ENCODE assay signal across 11 cellular contexts in genomic region chr5:32600057-32600622, GRCh38. TPM values are rescaled to one million over a fixed set of nuclear protein-coding genes. Genes with fewer than 3 reads are reported as not detected.
DNase-seq lines count a peak whose midpoint lies in the region; ATAC-seq and TF ChIP-seq lines count a peak whose summit lies in the region.
"Had no signal": no experiment of that assay in that cellular context is flagged by ENCODE, and none has a peak within 500 bp of the region (broad histone marks: within the 10 kb centered on the region; RNA-seq: fewer than 3 reads in every experiment).

No MANE protein-coding gene starts in this region.

- peak; percentile 97 for DNase-seq in HS-5 (ENCODE audit: low read depth)
- peak; percentile 93 for DNase-seq in astrocyte of the hippocampus (ENCODE audit: low read depth, low spot score)
- no peak for DNase-seq in left ventricle myocardium inferior
- no peak for DNase-seq in transverse colon
- DNase-seq in T-helper 2 cell treated with Interferon-gamma antibody and Interleukin-4, amounts not matched to agents 5 μg/mL and 100 μg/mL, for 36 hours (ENCODE audit: low spot score) = no peak
- DNase-seq: activated CD4-positive, alpha-beta T cell treated with anti-CD3 and anti-CD28 coated beads, Interleukin-2, amount 50 U/mL, for 1 hour; NCI-H1436 treated with DMSO at 0.1 percent for 48 hours; posterior cingulate gyrus had no signal

- 35 to 62% methylated on average over 4 of the region's 4 CpGs for WGBS in transverse colon (ENCODE audit: low coverage in 1 of 2), 2 donors

- peaks cover 40% of the 10 kb centered on the region for H3K4me1 Mint-ChIP-seq in T-helper 2 cell treated with Interferon-gamma antibody and Interleukin-4, amounts not matched to agents 5 μg/mL and 100 μg/mL, for 36 hours (ENCODE audit: low read depth)

- no peaks in the 10 kb centered on the region for H3K27me3 Mint-ChIP-seq in T-helper 2 cell treated with Interferon-gamma antibody and Interleukin-4, amounts not matched to agents 5 μg/mL and 100 μg/mL, for 36 hours (ENCODE audit: low read depth)
- H3K27me3 Mint-ChIP-seq: brain had no signal

- H3K27ac ChIP-seq in left ventricle myocardium inferior (replicated peaks) = peak overlapping the region; percentile 57
- peak overlapping the region in 3 of 4 donors; percentile 10 to 50 (median 26) for H3K27ac ChIP-seq in transverse colon

- peaks cover 64% of the 10 kb centered on the region for H3K4me1 ChIP-seq in left ventricle myocardium inferior
- H3K4me1 ChIP-seq in transverse colon = peaks cover 6 to 64% (median 14%) of the 10 kb centered on the region in 4 donors

- no peak overlapping the region for H3K27ac Mint-ChIP-seq in T-helper 2 cell treated with Interferon-gamma antibody and Interleukin-4, amounts not matched to agents 5 μg/mL and 100 μg/mL, for 36 hours

- TF ChIP-seq CTCF in left ventricle myocardium inferior (IDR thresholded peaks at IDR 0.05; ENCODE audit: borderline replicate concordance) (no peak), transverse colon (IDR thresholded peaks at IDR 0.05) (no peak)

- no peak for TF ChIP-seq POLR2A in transverse colon (IDR thresholded peaks at IDR 0.05)

- in situ Hi-C loops in transverse colon (cut with MboI; ENCODE audit: low pct_ligation_motif_present in 1 of 4, low pct_unique_long_range_greater_than_20kb in 1 of 4, low sequenced_read_pairs in 3 of 4) = loop anchor here in 1 of 4 donors (25.0 kb wide), 1 partner anchor 363 kb away; no protein-coding TSS in a partner anchor

- H3K36me3 Mint-ChIP-seq in T-helper 2 cell treated with Interferon-gamma antibody and Interleukin-4, amounts not matched to agents 5 μg/mL and 100 μg/mL, for 36 hours (ENCODE audit: low read depth) = peaks cover 78% of the 10 kb centered on the region

- no peak overlapping the region for H3K4me3 Mint-ChIP-seq in T-helper 2 cell treated with Interferon-gamma antibody and Interleukin-4, amounts not matched to agents 5 μg/mL and 100 μg/mL, for 36 hours

- intact Hi-C loops in left ventricle myocardium inferior (cut with micrococcal nuclease) (no loop called here), transverse colon (cut with DNase I; ENCODE audit: low total_unique reads) (no loop called here)

- H3K9me3 Mint-ChIP-seq in T-helper 2 cell treated with Interferon-gamma antibody and Interleukin-4, amounts not matched to agents 5 μg/mL and 100 μg/mL, for 36 hours = no peaks in the 10 kb centered on the region
- H3K9me3 Mint-ChIP-seq: brain had no signal

- no peak for ATAC-seq in GM18870 (IDR thresholded peaks at IDR 0.05; ENCODE audit: unreplicated experiment)
- no peak for ATAC-seq in GM21723 (IDR thresholded peaks at IDR 0.05; ENCODE audit: unreplicated experiment)

- H3K36me3 ChIP-seq in left ventricle myocardium inferior (peaks cover 57% of the 10 kb centered on the region), transverse colon (peaks cover 0 to 19% (median 7%) of the 10 kb centered on the region in 4 donors)

- no peaks in the 10 kb centered on the region for H3K9me3 ChIP-seq in left ventricle myocardium inferior (replicated peaks)
- H3K9me3 ChIP-seq in transverse colon = no peaks in the 10 kb centered on the region

- no peak for TF ChIP-seq EP300 in transverse colon (IDR thresholded peaks at IDR 0.05; ENCODE audit: low read depth)

- H3K27me3 ChIP-seq in left ventricle myocardium inferior (ENCODE audit: low read depth) (no peaks in the 10 kb centered on the region), transverse colon (no peaks in the 10 kb centered on the region)

- H3K4me3 ChIP-seq in left ventricle myocardium inferior = no peak overlapping the region
- H3K4me3 ChIP-seq in transverse colon = no peak overlapping the region

RNA-seq across cellular contexts. Expression of gene SUB1, which starts 14.8 kb away (rescaled TPM):
- 222 TPM for total RNA-seq in left ventricle myocardium inferior
- 100 to 1,000 TPM in 1 of 4 donors, 10 to 100 TPM in 3; 30.3 to 126 (median 78.8) TPM for total RNA-seq in transverse colon

Comparison
In these comparisons a context has a peak if more than half of its experiments do, and no peak if none do; other contexts are left out.
1. DNase-seq: peak in HS-5 (single experiment) and astrocyte of the hippocampus (single experiment); none in left ventricle myocardium inferior (single experiment), transverse colon (single experiment) and T-helper 2 cell treated with Interferon-gamma antibody and Interleukin-4, amounts not matched to agents 5 μg/mL and 100 μg/mL, for 36 hours (single experiment).